ENCODE assay signal across 25 cellular contexts in genomic region chr3:77372634-77373346, GRCh38.
"Had no signal": no experiment of that assay in that cellular context is flagged by ENCODE, and none has a peak within 500 bp of the region (broad histone marks: within the 10 kb centered on the region; RNA-seq: fewer than 3 reads in every experiment).

No MANE protein-coding gene starts in this region.

- H3K36me3 ChIP-seq: heart right ventricle, lower lobe of right lung, stomach, suprapubic skin, transverse colon, uterus had no signal

- H3K4me1 ChIP-seq: heart right ventricle, lower lobe of right lung, stomach, suprapubic skin, transverse colon, uterus had no signal

- H3K27me3 ChIP-seq: heart right ventricle, stomach, suprapubic skin, transverse colon, uterus had no signal

- H3K27me3 Mint-ChIP-seq: activated naive CD8-positive, alpha-beta T cell treated with anti-CD3 and anti-CD28 coated beads, Interleukin-2, amount 10 ng/mL, durations not matched to agents 7 days and 5 days; stimulated activated memory B cell treated with anti-CD40 and anti-IgM and Interleukin-4, amounts not matched to agents 10 μg/mL and 1 μg/mL and 100 μg/mL, for 72 hours had no signal

- H3K9me3 ChIP-seq: heart right ventricle, lower lobe of right lung, mucosa of descending colon, stomach, suprapubic skin, transverse colon, uterus had no signal

- H3K4me3 ChIP-seq: heart right ventricle, lower lobe of right lung, mucosa of descending colon, smooth muscle cell, stomach, suprapubic skin, transverse colon, uterus had no signal

- H3K4me3 Mint-ChIP-seq: activated CD8-positive, alpha-beta T cell treated with anti-CD3 and anti-CD28 coated beads, Interleukin-2, amount 10 ng/mL, durations not matched to agents 7 days and 5 days; activated naive CD8-positive, alpha-beta T cell treated with anti-CD3 and anti-CD28 coated beads, Interleukin-2, amount 10 ng/mL, durations not matched to agents 7 days and 5 days; neural crest cell; stimulated activated memory B cell treated with anti-CD40 and anti-IgM and Interleukin-4, amounts not matched to agents 10 μg/mL and 1 μg/mL and 100 μg/mL, for 72 hours had no signal

- H3K4me1 Mint-ChIP-seq: activated naive CD8-positive, alpha-beta T cell treated with anti-CD3 and anti-CD28 coated beads, Interleukin-2, amount 10 ng/mL, durations not matched to agents 7 days and 5 days; neural crest cell; stimulated activated memory B cell treated with anti-CD40 and anti-IgM and Interleukin-4, amounts not matched to agents 10 μg/mL and 1 μg/mL and 100 μg/mL, for 72 hours had no signal

- FAIRE-seq: bronchial epithelial cell, keratinocyte had no signal

- H3K27ac ChIP-seq: heart right ventricle, lower lobe of right lung, stomach, suprapubic skin, transverse colon, uterus, VCaP had no signal

- ATAC-seq: activated CD8-positive, alpha-beta T cell treated with anti-CD3 and anti-CD28 coated beads, Interleukin-2, amount 10 ng/mL, durations not matched to agents 7 days and 5 days; heart right ventricle; left lobe of liver; lower lobe of right lung; mucosa of descending colon; sciatic nerve; stimulated activated memory B cell treated with anti-CD40 and anti-IgM and Interleukin-4, amounts not matched to agents 10 μg/mL and 1 μg/mL and 100 μg/mL, for 72 hours had no signal

- DNase-seq: activated CD4-positive, alpha-beta T cell treated with anti-CD3 and anti-CD28 coated beads for 1 hour; activated CD4-positive, alpha-beta T cell treated with anti-CD3 and anti-CD28 coated beads, Interleukin-2, amount 50 U/mL, for 1 hour; activated CD8-positive, alpha-beta T cell treated with anti-CD3 and anti-CD28 coated beads, Interleukin-2, amount 10 ng/mL, durations not matched to agents 7 days and 5 days; activated naive CD8-positive, alpha-beta T cell treated with anti-CD3 and anti-CD28 coated beads, Interleukin-2, amount 10 ng/mL, durations not matched to agents 7 days and 5 days; amniotic stem cell; cortex of kidney; heart right ventricle; lower lobe of right lung; mucosa of descending colon; occipital lobe; posterior cingulate gyrus; stimulated activated CD4-positive, alpha-beta T cell treated with anti-CD3 and anti-CD28 coated beads, Interleukin-15, amount 100 ng/mL, for 24 hours; stomach; T-helper 9 cell; transverse colon; uterus had no signal

- H3K36me3 Mint-ChIP-seq: activated naive CD8-positive, alpha-beta T cell treated with anti-CD3 and anti-CD28 coated beads, Interleukin-2, amount 10 ng/mL, durations not matched to agents 7 days and 5 days; stimulated activated memory B cell treated with anti-CD40 and anti-IgM and Interleukin-4, amounts not matched to agents 10 μg/mL and 1 μg/mL and 100 μg/mL, for 72 hours had no signal

- H3K9me3 Mint-ChIP-seq: neural crest cell had no signal

- H3K27ac Mint-ChIP-seq: activated CD8-positive, alpha-beta T cell treated with anti-CD3 and anti-CD28 coated beads, Interleukin-2, amount 10 ng/mL, durations not matched to agents 7 days and 5 days; activated naive CD8-positive, alpha-beta T cell treated with anti-CD3 and anti-CD28 coated beads, Interleukin-2, amount 10 ng/mL, durations not matched to agents 7 days and 5 days; stimulated activated memory B cell treated with anti-CD40 and anti-IgM and Interleukin-4, amounts not matched to agents 10 μg/mL and 1 μg/mL and 100 μg/mL, for 72 hours had no signal
